Comparison of ENCODE assay signal across 8 cellular contexts in genomic region chr17:35254107-35254802, GRCh38. TPM values are rescaled to one million over a fixed set of nuclear protein-coding genes. Genes with fewer than 3 reads are reported as not detected.
A peak's percentile ranks its signal among the peaks of the same experiment; 100 is the strongest.
DNase-seq lines count a peak whose midpoint lies in the region; ATAC-seq and TF ChIP-seq lines count a peak whose summit lies in the region.

No MANE protein-coding gene starts in this region.

- no peak for TF ChIP-seq POLR2A in gastrocnemius medialis (IDR thresholded peaks at IDR 0.05)

- H3K4me3 ChIP-seq in GM23248 (0 out of 2 replicates have a peak overlapping the region, but pooled peaks have one; percentile 23), gastrocnemius medialis (no peak overlapping the region), HAP-1 (no peak overlapping the region)

- in situ Hi-C loops in GM23248 (cut with MboI), result no loop called here
- in situ Hi-C loops in gastrocnemius medialis (cut with MboI; ENCODE audit: low sequenced_read_pairs in 4 of 4), result no loop called here
- in situ Hi-C loops in HAP-1 (cut with MboI; ENCODE audit: low sequenced_read_pairs), result loop anchor here (10.0 kb wide), 1 partner anchor 61 kb away; no protein-coding TSS in a partner anchor

- no peaks in the 10 kb centered on the region for H3K9me3 ChIP-seq in GM23248 (ENCODE audit: low read depth)
- H3K9me3 ChIP-seq in gastrocnemius medialis, result no peaks in the 10 kb centered on the region
- H3K9me3 ChIP-seq in HAP-1, result no peaks in the 10 kb centered on the region

- POLR2A ChIA-PET in T-cell (lab: Charles Lee), result no interaction called here

- H3K36me3 ChIP-seq in GM23248 (ENCODE audit: low read depth) (peaks cover 17% of the 10 kb centered on the region), gastrocnemius medialis (peaks cover 0 to 5% of the 10 kb centered on the region in 2 donors), HAP-1 (replicated peaks) (no peaks in the 10 kb centered on the region)

- no peaks in the 10 kb centered on the region for H3K27me3 Mint-ChIP-seq in T-cell

- intact Hi-C loops in gastrocnemius medialis (cut with DNase I; ENCODE audit: low total_unique reads), result loop anchor here (10.0 kb wide), 1 partner anchor 121 kb away; the partner anchor contains the start of gene SLFN11

- peaks cover 68% of the 10 kb centered on the region for H3F3A ChIP-seq in GM23248 (ENCODE audit: insufficient read depth)

- H3K27ac ChIP-seq in GM23248 (peak overlapping the region; percentile 72), gastrocnemius medialis (peak overlapping the region; percentile 65 to 81 (median 68))

- H3K27ac Mint-ChIP-seq in T-cell, result peak overlapping the region; percentile 88 to 92

- no peaks in the 10 kb centered on the region for H3K9me2 ChIP-seq in GM23248 (ENCODE audit: insufficient read depth)

- ATAC-seq in T-cell (replicated peaks in 1 of 4) (peak in 2 of 4 experiments; percentile 29 to 32), gastrocnemius medialis (peak; percentile 98 to 99), HG03571 (IDR thresholded peaks at IDR 0.05; ENCODE audit: unreplicated experiment) (no peak), GM21515 (IDR thresholded peaks at IDR 0.05; ENCODE audit: unreplicated experiment) (no peak), HG02973 (IDR thresholded peaks at IDR 0.05; ENCODE audit: unreplicated experiment) (no peak)

- H3K9ac ChIP-seq in GM23248, result peak overlapping the region; percentile 42; the same call in 1 of the 2 replicates

- TF ChIP-seq CTCF in gastrocnemius medialis (IDR thresholded peaks at IDR 0.05 in 4 of 5, conservative IDR thresholded peaks at IDR 0.05 in 1 of 5), result no peak

- H3K4me2 ChIP-seq in GM23248 (ENCODE audit: unreplicated experiment), result peak overlapping the region; percentile 50

- DNase-seq in GM23248 (peak; percentile 98), T-cell (no peak), glomerular visceral epithelial cell (ENCODE audit: extremely low spot score) (peak; percentile 90), gastrocnemius medialis (peak; percentile 82 to 85), HAP-1 (ENCODE audit: low spot score in 2 of 2) (no peak)

- peaks cover 90% of the 10 kb centered on the region for H3K79me2 ChIP-seq in GM23248 (ENCODE audit: insufficient read depth)

- CTCF ChIA-PET in T-cell (lab: Charles Lee), result no interaction called here

- peaks cover 86 to 93% (median 93%) of the 10 kb centered on the region in 3 donors for H3K4me1 Mint-ChIP-seq in T-cell

- WGBS in GM23248 (ENCODE audit: low coverage in 1 of 2, low lambda C conversion rate in 2 of 2, missing lambda C conversion rate in 2 of 2), 2 experiments, result 16 to 20% methylated on average over 9 of the region's 9 CpGs

- peaks cover 76% of the 10 kb centered on the region for H3K36me3 Mint-ChIP-seq in T-cell

- H4K20me1 ChIP-seq in GM23248 (ENCODE audit: insufficient read depth), result no peaks in the 10 kb centered on the region

- no peaks in the 10 kb centered on the region for H3K9me3 Mint-ChIP-seq in T-cell

- no peak overlapping the region for H2AFZ ChIP-seq in GM23248

- no peaks in the 10 kb centered on the region for H3K27me3 ChIP-seq in GM23248 (replicated peaks; ENCODE audit: insufficient read depth)
- H3K27me3 ChIP-seq in gastrocnemius medialis, result no peaks in the 10 kb centered on the region
- H3K27me3 ChIP-seq in HAP-1 (ENCODE audit: low read depth), result no peaks in the 10 kb centered on the region

- H3K4me1 ChIP-seq in GM23248 (ENCODE audit: insufficient read depth) (peaks cover 17% of the 10 kb centered on the region; the same call in 1 of the 2 replicates), gastrocnemius medialis (peaks cover 26 to 42% of the 10 kb centered on the region in 2 donors), HAP-1 (peaks cover 8% of the 10 kb centered on the region)

- H3K4me3 Mint-ChIP-seq in T-cell, result peak overlapping the region; percentile 17 to 51 (median 44)

RNA-seq across cellular contexts. Expression of gene SLFN5, which starts 11.4 kb away (rescaled TPM):
- 57.3 and 72.7 TPM in 2 replicates for total RNA-seq in GM23248 (2014; rRNA removed; shearing (Covaris generic))
- polyA plus RNA-seq in GM23248 (2016; fragmentation: Nextera tagmentation; extraction: Ambion mirVana), result 33.4 and 33.9 TPM in 2 replicates
- 100 to 1,000 TPM; 132 to 195 (median 164) TPM for total RNA-seq in T-cell
- 10 to 100 TPM; 25.3 to 79.3 (median 37.4) TPM for total RNA-seq in gastrocnemius medialis

Comparison
In these comparisons a context has a peak if more than half of its experiments do, and no peak if none do; other contexts are left out.
1. DNase-seq: peak in GM23248 (single experiment), glomerular visceral epithelial cell (single experiment) and gastrocnemius medialis (2 of 2); none in T-cell (0 of 34) and HAP-1 (0 of 2).
2. ATAC-seq: peak in gastrocnemius medialis (2 of 2); none in HG03571 (single experiment), GM21515 (single experiment) and HG02973 (single experiment).